In genomic region chr5:156178117-156178516, GRCh38 we compare ENCODE assay signal across 18 cellular contexts.
DNase-seq lines count a peak whose midpoint lies in the region; FAIRE-seq and TF ChIP-seq lines count a peak whose summit lies in the region.
"Had no signal": no experiment of that assay in that cellular context is flagged by ENCODE, and none has a peak within 500 bp of the region (broad histone marks: within the 10 kb centered on the region; RNA-seq: fewer than 3 reads in every experiment).

No MANE protein-coding gene starts in this region.

- FAIRE-seq in GM12892 (lab: Jason Lieb, UNC) = no peak
- FAIRE-seq: GM12878, H54, RCC 7860 had no signal

- DNase-seq in Caki2 (ENCODE audit: low read depth) (peak; percentile 69), NCI-H2227 treated with DMSO at 0.1 percent for 48 hours (lab: John Stamatoyannopoulos, UW) (peak; percentile 33), foreskin melanocyte (peak; percentile 83), renal cortical epithelial cell (ENCODE audit: low read depth) (peak; percentile 49), DMS153 treated with DMSO at 0.1 percent for 48 hours (lab: John Stamatoyannopoulos, UW; ENCODE audit: unreplicated experiment) (no peak), GDM1 (lab: John Stamatoyannopoulos, UW) (no peak), GM12892 (ENCODE audit: insufficient read length) (no peak)
- DNase-seq: ACHN; CD8-positive, alpha-beta T cell; DMS79 treated with DMSO at 0.1 percent for 48 hours; NCI-H1105; NCI-H2029 treated with DMSO at 0.1 percent for 48 hours; NCI-H524 treated with DMSO at 0.1 percent for 48 hours; NCI-H82; OCI-M1 had no signal

- in situ Hi-C loops in Caki2 (cut with HindIII; ENCODE audit: low pct_unique_long_range_greater_than_20kb, low sequenced_read_pairs) = no loop called here

- no peak for TF ChIP-seq POLR2A in GM12892 (IDR thresholded peaks at IDR 0.05; ENCODE audit: low read depth, low read length)

Comparison
In these comparisons a context has a peak if more than half of its experiments do, and no peak if none do; other contexts are left out.
1. DNase-seq: peak in Caki2 (single experiment), NCI-H2227 treated with DMSO at 0.1 percent for 48 hours (single experiment), foreskin melanocyte (single experiment) and renal cortical epithelial cell (single experiment); none in DMS153 treated with DMSO at 0.1 percent for 48 hours (single experiment), GDM1 (single experiment) and GM12892 (single experiment).